21 cellular contexts compared by ENCODE assay signal in genomic region chr2:133442393-133442792, GRCh38.
DNase-seq lines count a peak whose midpoint lies in the region; ATAC-seq, FAIRE-seq and TF ChIP-seq lines count a peak whose summit lies in the region.
"Had no signal": no experiment of that assay in that cellular context is flagged by ENCODE, and none has a peak within 500 bp of the region (broad histone marks: within the 10 kb centered on the region; RNA-seq: fewer than 3 reads in every experiment).

No MANE protein-coding gene starts in this region.

- no peaks in the 10 kb centered on the region for H3K36me3 Mint-ChIP-seq in stimulated activated memory B cell treated with anti-CD40 and anti-IgM and Interleukin-4, amounts not matched to agents 10 μg/mL and 1 μg/mL and 100 μg/mL, for 72 hours
- H3K36me3 Mint-ChIP-seq: CD4-positive, CD25-positive, alpha-beta regulatory T cell; CD8-positive, alpha-beta memory T cell; IgD-negative memory B cell had no signal

- no peaks in the 10 kb centered on the region for H4K20me1 ChIP-seq in IMR-90 (ENCODE audit: insufficient read depth, low read length)
- H4K20me1 ChIP-seq in H1 (replicated peaks in 1 of 2; ENCODE audit: control insufficient read depth in 1 of 2, insufficient read depth in 2 of 2, low read length in 2 of 2), result no peaks in the 10 kb centered on the region

- intact Hi-C loops in IMR-90 (cut with micrococcal nuclease), result no loop called here

- H4K91ac ChIP-seq in IMR-90 (ENCODE audit: insufficient read depth, low read depth, low read length) (peak overlapping the region; percentile 48; the same call in 1 of the 2 replicates), H1 (replicated peaks; ENCODE audit: insufficient read length, low read length) (no peak overlapping the region)

- no peaks in the 10 kb centered on the region for H3K23me2 ChIP-seq in H1 (ENCODE audit: low read depth, low read length)

- H3K27ac ChIP-seq in A549, result peak overlapping the region in 1 of 2 experiments; percentile 36; a peak in 2 of 6 replicates
- H3K27ac ChIP-seq in IMR-90 (ENCODE audit: insufficient read depth, low read length), result no peak overlapping the region
- no peak overlapping the region for H3K27ac ChIP-seq in H1 (ENCODE audit: low read depth, low read length)
- H3K27ac ChIP-seq: HL-60 had no signal

- no peak overlapping the region for H2BK5ac ChIP-seq in IMR-90 (ENCODE audit: low read depth, low read length, poor library complexity, severe bottlenecking)
- H2BK5ac ChIP-seq in H1 (ENCODE audit: low read depth, low read length), result no peak overlapping the region

- no TSS peak for BruUV-seq in IMR-90 (replicated peaks; lab: Mats Ljungman, UMichigan)

- H3K14ac ChIP-seq in IMR-90 (replicated peaks; ENCODE audit: low read depth, low read length), result 0 out of 2 replicates have a peak overlapping the region, but pooled peaks have one; percentile 34
- no peak overlapping the region for H3K14ac ChIP-seq in H1 (ENCODE audit: insufficient read length)

- no peaks in the 10 kb centered on the region for H3K9me3 Mint-ChIP-seq in stimulated activated memory B cell treated with anti-CD40 and anti-IgM and Interleukin-4, amounts not matched to agents 10 μg/mL and 1 μg/mL and 100 μg/mL, for 72 hours
- H3K9me3 Mint-ChIP-seq: H9 had no signal

- no peak overlapping the region for H3K4me3 Mint-ChIP-seq in stimulated activated memory B cell treated with anti-CD40 and anti-IgM and Interleukin-4, amounts not matched to agents 10 μg/mL and 1 μg/mL and 100 μg/mL, for 72 hours
- H3K4me3 Mint-ChIP-seq: CD4-positive, CD25-positive, alpha-beta regulatory T cell; CD8-positive, alpha-beta memory T cell; H9; IgD-negative memory B cell had no signal

- no peak for FAIRE-seq in A549 (lab: Jason Lieb, UNC)
- no peak for FAIRE-seq in H1 (lab: Jason Lieb, UNC)
- FAIRE-seq: D721Med, G401.6, GM12892, GM18507 had no signal

- no peaks in the 10 kb centered on the region for H3K27me3 Mint-ChIP-seq in stimulated activated memory B cell treated with anti-CD40 and anti-IgM and Interleukin-4, amounts not matched to agents 10 μg/mL and 1 μg/mL and 100 μg/mL, for 72 hours
- H3K27me3 Mint-ChIP-seq: CD8-positive, alpha-beta memory T cell had no signal

- no peak overlapping the region for H3K18ac ChIP-seq in IMR-90 (ENCODE audit: low read depth, low read length)
- H3K18ac ChIP-seq in H1 (ENCODE audit: extremely low read depth, low read length), result no peak overlapping the region

- no peak overlapping the region for H3K27ac Mint-ChIP-seq in stimulated activated memory B cell treated with anti-CD40 and anti-IgM and Interleukin-4, amounts not matched to agents 10 μg/mL and 1 μg/mL and 100 μg/mL, for 72 hours
- H3K27ac Mint-ChIP-seq: CD4-positive, CD25-positive, alpha-beta regulatory T cell; CD8-positive, alpha-beta memory T cell; H9 had no signal

- H3K79me1 ChIP-seq in IMR-90 (ENCODE audit: low read depth in 1 of 2, low read length in 2 of 2) (no peaks in the 10 kb centered on the region), H1 (ENCODE audit: low read depth, low read length) (no peaks in the 10 kb centered on the region)

- H3K27me3 ChIP-seq in IMR-90 (ENCODE audit: control insufficient read depth, insufficient read depth, low read length) (no peaks in the 10 kb centered on the region), H1 (replicated peaks in 1 of 4; ENCODE audit: control insufficient read depth in 3 of 4, extremely low read depth in 1 of 4, insufficient read depth in 3 of 4, low read length in 3 of 4) (peaks cover 0 to 1% (median 0%) of the 10 kb centered on the region in 4 experiments; a peak in 1 of 7 replicates)
- H3K27me3 ChIP-seq: BE2C had no signal

- H2AK5ac ChIP-seq in IMR-90 (ENCODE audit: low read depth, low read length) (peak overlapping the region; percentile 51; the same call in 1 of the 2 replicates), H1 (ENCODE audit: low read depth, low read length) (no peak overlapping the region)

- H2BK20ac ChIP-seq in IMR-90 (ENCODE audit: low read depth, low read length), result no peak overlapping the region
- no peak overlapping the region for H2BK20ac ChIP-seq in H1 (ENCODE audit: low read length)

- no peak overlapping the region; the same call in 2 of the 3 replicates for H2BK15ac ChIP-seq in IMR-90 (ENCODE audit: low read depth, low read length)
- peak overlapping the region; percentile 72; the same call in 1 of the 2 replicates for H2BK15ac ChIP-seq in H1 (ENCODE audit: low read length)

- CTCF ChIA-PET in A549 (lab: Yijun Ruan, JAX) (interaction anchor here (0.7 kb wide), 1 partner anchor 27 kb away, joined by 3 read pairs; no protein-coding TSS in a partner anchor), IMR-90 (lab: Yijun Ruan, JAX) (interaction anchor here (0.6 kb wide), 2 partner anchors 105 to 844 kb away, joined by 3 read pairs; no protein-coding TSS in a partner anchor), H1 (lab: Charles Lee; ENCODE audit: partially characterized antibody) (no interaction called here)

- in situ Hi-C loops in IMR-90 (cut with MboI; ENCODE audit: low sequenced_read_pairs), result no loop called here

- H3K4me1 ChIP-seq in A549 (peaks cover 23% of the 10 kb centered on the region), IMR-90 (ENCODE audit: control insufficient read depth, insufficient read depth, low read length) (0 out of 2 replicates have a peak, but pooled peaks cover 1% of the 10 kb centered on the region), H1 (replicated peaks in 1 of 4; ENCODE audit: control insufficient read depth in 3 of 4, insufficient read depth in 4 of 4, low read length in 3 of 4) (no peaks in the 10 kb centered on the region)
- H3K4me1 ChIP-seq: BE2C had no signal

- H3K23ac ChIP-seq in IMR-90 (ENCODE audit: low read depth, low read length) (no peak overlapping the region), H1 (ENCODE audit: insufficient read length) (no peak overlapping the region)

- DNase-seq in A549 (ENCODE audit: low read depth in 1 of 2, low spot score in 1 of 2), result no peak
- DNase-seq in IMR-90, result no peak
- DNase-seq in H1 (ENCODE audit: low read depth in 1 of 2, low spot score in 2 of 2), result no peak
- no peak for DNase-seq in NCI-H510A treated with DMSO at 0.1 percent for 48 hours (lab: John Stamatoyannopoulos, UW)
- DNase-seq: ACHN; BE2C; C1 segment of cervical spinal cord; CD4-positive, CD25-positive, alpha-beta regulatory T cell; CD8-positive, alpha-beta memory T cell; COR-L47; GOT3; H9; KBM-7 had no signal

- TF ChIP-seq CTCF in A549 (IDR thresholded peaks at IDR 0.05) (no peak), IMR-90 (conservative IDR thresholded peaks at IDR 0.05; ENCODE audit: low read depth, low read length) (no peak), H1 (IDR thresholded peaks at IDR 0.05; ENCODE audit: control extremely low read depth in 1 of 3, insufficient read depth in 1 of 3, low read depth in 1 of 3, low read length in 3 of 3) (no peak)

- no peak for TF ChIP-seq EP300 in A549 (IDR thresholded peaks at IDR 0.05)
- TF ChIP-seq EP300 in H1 (IDR thresholded peaks at IDR 0.05; ENCODE audit: borderline replicate concordance in 1 of 2, low read depth in 2 of 2, low read length in 2 of 2), result no peak

- H2AK9ac ChIP-seq in IMR-90 (replicated peaks; ENCODE audit: low read depth, low read length, poor library complexity), result no peak overlapping the region

- H3K4me3 ChIP-seq in A549, result no peak overlapping the region
- no peak overlapping the region for H3K4me3 ChIP-seq in IMR-90 (ENCODE audit: insufficient read depth, low read depth, low read length)
- no peak overlapping the region for H3K4me3 ChIP-seq in H1 (ENCODE audit: extremely low read depth in 1 of 4, insufficient read depth in 2 of 4, low read depth in 3 of 4, low read length in 4 of 4)

- no peak overlapping the region for H3K4ac ChIP-seq in IMR-90 (ENCODE audit: low read depth, low read length)
- no peak overlapping the region for H3K4ac ChIP-seq in H1 (replicated peaks; ENCODE audit: insufficient read length, low read depth, low read length)

- TF ChIP-seq RAD21 in A549 (conservative IDR thresholded peaks at IDR 0.05 in 1 of 2, IDR thresholded peaks at IDR 0.05 in 1 of 2) (no peak), IMR-90 (IDR thresholded peaks at IDR 0.05; ENCODE audit: low read length) (no peak), H1 (IDR thresholded peaks at IDR 0.05 in 1 of 2, conservative IDR thresholded peaks at IDR 0.05 in 1 of 2; ENCODE audit: low read depth in 2 of 2, low read length in 2 of 2) (no peak)

- no peaks in the 10 kb centered on the region for H3K9me1 ChIP-seq in IMR-90 (ENCODE audit: insufficient read depth, low read length)

- H3K56ac ChIP-seq in IMR-90 (ENCODE audit: extremely low read depth, insufficient read depth, low read length) (no peak overlapping the region), H1 (replicated peaks; ENCODE audit: insufficient read length, low read depth, low read length) (no peak overlapping the region)

- H4K8ac ChIP-seq in IMR-90 (ENCODE audit: low read depth in 2 of 2, low read length in 2 of 2) (no peak overlapping the region), H1 (ENCODE audit: extremely low read depth, insufficient read depth, low read length) (no peak overlapping the region)

- no peak for TF ChIP-seq POLR2A in A549 (IDR thresholded peaks at IDR 0.05; ENCODE audit: low read length)
- no peak for TF ChIP-seq POLR2A in IMR-90 (IDR thresholded peaks at IDR 0.05; ENCODE audit: low read depth, low read length)
- no peak for TF ChIP-seq POLR2A in H1 (IDR thresholded peaks at IDR 0.05; ENCODE audit: control extremely low read depth in 1 of 2, low read depth in 2 of 2, low read length in 2 of 2)

- H3K36me3 ChIP-seq in IMR-90 (ENCODE audit: control insufficient read depth, insufficient read depth, low read length), result no peaks in the 10 kb centered on the region
- H3K36me3 ChIP-seq in H1 (ENCODE audit: control insufficient read depth in 2 of 4, insufficient read depth in 4 of 4, low read length in 3 of 4), result no peaks in the 10 kb centered on the region
- H3K36me3 ChIP-seq: BE2C had no signal

- H2AFZ ChIP-seq in IMR-90 (replicated peaks; ENCODE audit: low read length, poor library complexity) (no peak overlapping the region), H1 (ENCODE audit: low read length) (no peak overlapping the region)

- H3K4me2 ChIP-seq in A549 (no peak overlapping the region), IMR-90 (ENCODE audit: low read depth, low read length) (no peak overlapping the region), H1 (ENCODE audit: insufficient read depth in 1 of 2, low read depth in 2 of 2, low read length in 2 of 2) (no peak overlapping the region)

- H2BK120ac ChIP-seq in IMR-90 (ENCODE audit: low read depth, low read length), result 0 out of 2 replicates have a peak overlapping the region, but pooled peaks have one; percentile 35
- H2BK120ac ChIP-seq in H1 (replicated peaks; ENCODE audit: low read depth, low read length), result no peak overlapping the region

- H3K79me2 ChIP-seq in H1 (ENCODE audit: control insufficient read depth in 1 of 2, insufficient read depth in 2 of 2, low read length in 2 of 2), result no peaks in the 10 kb centered on the region

- no peaks in the 10 kb centered on the region for H3K4me1 Mint-ChIP-seq in stimulated activated memory B cell treated with anti-CD40 and anti-IgM and Interleukin-4, amounts not matched to agents 10 μg/mL and 1 μg/mL and 100 μg/mL, for 72 hours
- H3K4me1 Mint-ChIP-seq: CD4-positive, CD25-positive, alpha-beta regulatory T cell; CD8-positive, alpha-beta memory T cell had no signal

- WGBS in A549 (ENCODE audit: missing lambda C conversion rate), result 75% methylated on average over 2 of the region's 2 CpGs
- WGBS in IMR-90 (ENCODE audit: extremely low coverage in 2 of 2, insufficient read length in 1 of 2), 2 experiments, result no CpG with 5 or more reads among the region's 2 CpGs
- WGBS in H1 (ENCODE audit: extremely low coverage in 1 of 2, insufficient coverage in 1 of 2, insufficient read length in 1 of 2, insufficient replicate concordance in 2 of 2, low coverage in 1 of 2, low lambda C conversion rate in 2 of 2, missing lambda C conversion rate in 1 of 2), 2 experiments, result 100% methylated on average over 2 of the region's 2 CpGs; no CpG with 5 or more reads in 1 of the 2 experiments

- ATAC-seq in A549 (no peak; a peak in 1 of 6 replicates), IMR-90 (ENCODE audit: low read depth) (no peak), HG03460 (IDR thresholded peaks at IDR 0.05; ENCODE audit: unreplicated experiment) (no peak)
- peak; percentile 27 for ATAC-seq in stimulated activated memory B cell treated with anti-CD40 and anti-IgM and Interleukin-4, amounts not matched to agents 10 μg/mL and 1 μg/mL and 100 μg/mL, for 72 hours

- dilution Hi-C loops in IMR-90 (cut with HindIII; ENCODE audit: low sequenced_read_pairs, unreplicated experiment), result no loop called here

- POLR2A ChIA-PET in A549 (lab: Yijun Ruan, JAX) (no interaction called here), IMR-90 (lab: Charles Lee; ENCODE audit: unreplicated experiment) (no interaction called here), H1 (lab: Charles Lee; ENCODE audit: partially characterized antibody) (no interaction called here)

- H3K9me3 ChIP-seq in A549 (no peaks in the 10 kb centered on the region), IMR-90 (ENCODE audit: control insufficient read depth, insufficient read depth, low read length) (no peaks in the 10 kb centered on the region), H1 (ENCODE audit: insufficient read depth in 2 of 2, low read depth in 1 of 2, low read length in 1 of 2) (no peaks in the 10 kb centered on the region)
- H3K9me3 ChIP-seq: BE2C had no signal

- no peak overlapping the region for H3K9ac ChIP-seq in IMR-90 (ENCODE audit: low read depth, low read length)
- H3K9ac ChIP-seq in H1 (replicated peaks in 1 of 4; ENCODE audit: extremely low read depth in 1 of 4, low read depth in 3 of 4, low read length in 3 of 4), result no peak overlapping the region

- no peak overlapping the region for H2BK12ac ChIP-seq in H1 (ENCODE audit: low read depth, low read length)

- H4K5ac ChIP-seq in IMR-90 (ENCODE audit: low read depth, low read length), result no peak overlapping the region
- no peak overlapping the region for H4K5ac ChIP-seq in H1 (ENCODE audit: insufficient read length, low read depth, low read length)

Comparison
In these comparisons a context has a peak if more than half of its experiments do, and no peak if none do; other contexts are left out.
1. Of the 18 proteins assayed by ChIP-seq in both H1 and A549: peak only in H1: none; only in A549: MAFK; in both: none; in neither: 17.